18 cellular contexts compared by ENCODE assay signal in the genomic region with DNA sequence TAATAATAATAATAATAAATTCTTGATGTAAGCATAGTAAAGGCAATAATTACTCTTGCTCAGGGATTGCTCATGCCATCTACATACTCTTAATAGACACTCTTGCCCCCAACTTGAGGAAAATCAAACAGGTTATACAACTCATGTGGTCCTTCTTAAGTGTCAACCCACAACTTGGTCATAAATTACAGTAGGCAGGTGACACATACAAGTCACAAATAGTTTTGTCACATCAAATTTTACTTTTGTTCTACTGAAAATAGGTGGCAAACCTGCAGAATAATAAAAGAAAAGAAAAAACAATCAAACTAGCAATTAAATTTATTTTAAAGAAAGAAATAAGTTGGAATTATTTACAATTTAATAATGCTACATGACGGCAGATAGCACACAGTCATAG. TPM values are rescaled to one million over a fixed set of nuclear protein-coding genes. Genes with fewer than 3 reads are reported as not detected.
DNase-seq lines count a peak whose midpoint lies in the region; ATAC-seq and TF ChIP-seq lines count a peak whose summit lies in the region.
"Had no signal": no experiment of that assay in that cellular context is flagged by ENCODE, and none has a peak within 500 bp of the region (broad histone marks: within the 10 kb centered on the region; RNA-seq: fewer than 3 reads in every experiment).

No MANE protein-coding gene starts in this region.

- TF ChIP-seq RAD21 in IMR-90 (IDR thresholded peaks at IDR 0.05; ENCODE audit: low read length), result no peak

- peak overlapping the region; percentile 100; the same call in 1 of the 2 replicates for H3K4me2 ChIP-seq in IMR-90 (ENCODE audit: low read depth, low read length)

- no peak overlapping the region; the same call in 1 of the 2 replicates for H3K9ac ChIP-seq in IMR-90 (ENCODE audit: low read depth, low read length)

- no peak overlapping the region for H2AFZ ChIP-seq in IMR-90 (replicated peaks; ENCODE audit: low read length, poor library complexity)

- POLR2A ChIA-PET in A673 (lab: Charles Lee; ENCODE audit: low non-redundant PET), result no interaction called here
- POLR2A ChIA-PET in IMR-90 (lab: Charles Lee; ENCODE audit: unreplicated experiment), result no interaction called here

- no peak overlapping the region for H2AK9ac ChIP-seq in IMR-90 (replicated peaks; ENCODE audit: low read depth, low read length, poor library complexity)

- H3K56ac ChIP-seq in IMR-90 (ENCODE audit: extremely low read depth, insufficient read depth, low read length), result no peak overlapping the region

- no peak overlapping the region for H2BK120ac ChIP-seq in IMR-90 (ENCODE audit: low read depth, low read length)

- H3K79me1 ChIP-seq in IMR-90 (ENCODE audit: low read depth in 1 of 2, low read length in 2 of 2), result peaks cover 7 to 34% of the 10 kb centered on the region in 2 experiments

- WGBS in IMR-90 (ENCODE audit: extremely low coverage in 2 of 2, insufficient read length in 1 of 2), 2 experiments, result no CpG with 5 or more reads among the region's 1 CpG
- no CpG with 5 or more reads among the region's 1 CpG for WGBS in mesodermal cell (ENCODE audit: insufficient coverage in 2 of 2), 2 experiments
- 95 to 98% methylated on average over 1 of the region's 1 CpG for WGBS in thyroid gland, 2 donors

- intact Hi-C loops in A673 (cut with micrococcal nuclease; ENCODE audit: unreplicated experiment), result no loop called here
- intact Hi-C loops in IMR-90 (cut with micrococcal nuclease), result no loop called here
- intact Hi-C loops in thyroid gland (cut with DNase I), result no loop called here

- H2BK15ac ChIP-seq in IMR-90 (ENCODE audit: low read depth, low read length), result no peak overlapping the region

- peak overlapping the region; percentile 21; the same call in 1 of the 2 replicates for H3K23ac ChIP-seq in IMR-90 (ENCODE audit: low read depth, low read length)

- DNase-seq in A673 (ENCODE audit: low spot score) (no peak), IMR-90 (no peak), chondrocyte (ENCODE audit: low spot score) (no peak), GM10266 (ENCODE audit: extremely low spot score) (no peak), C1 segment of cervical spinal cord (lab: John Stamatoyannopoulos, UW) (no peak), thyroid gland (no peak)
- DNase-seq: activated CD4-positive, alpha-beta memory T cell treated with anti-CD3 and anti-CD28 coated beads, Interleukin-2, amount 10 ng/mL, durations not matched to agents 7 days and 5 days; brain microvascular endothelial cell; GOT3; heart left ventricle; Kasumi-1; NCI-H2029; NCI-H774; Right ventricle myocardium superior had no signal

- dilution Hi-C loops in IMR-90 (cut with HindIII; ENCODE audit: low sequenced_read_pairs, unreplicated experiment), result no loop called here

- peak overlapping the region; percentile 86 for H3K4me3 ChIP-seq in A673 (ENCODE audit: low read depth, low read length, poor library complexity, severe bottlenecking)
- no peak overlapping the region for H3K4me3 ChIP-seq in IMR-90 (ENCODE audit: insufficient read depth, low read depth, low read length)
- peak overlapping the region; percentile 69 for H3K4me3 ChIP-seq in mesodermal cell (ENCODE audit: extremely low read depth, insufficient read depth, low read length, poor library complexity, severe bottlenecking)
- H3K4me3 ChIP-seq in thyroid gland (replicated peaks in 1 of 3), result no peak overlapping the region

- ATAC-seq in IMR-90 (ENCODE audit: low read depth), result no peak
- no peak for ATAC-seq in GM19467 (IDR thresholded peaks at IDR 0.05; ENCODE audit: unreplicated experiment)
- ATAC-seq: heart left ventricle, left lobe of liver had no signal

- H2AK5ac ChIP-seq in IMR-90 (ENCODE audit: low read depth, low read length), result no peak overlapping the region

- no peak overlapping the region for H4K91ac ChIP-seq in IMR-90 (ENCODE audit: insufficient read depth, low read depth, low read length)

- peak overlapping the region; percentile 91 for H3K4me3 Mint-ChIP-seq in chondrocyte (ENCODE audit: unreplicated experiment)
- H3K4me3 Mint-ChIP-seq: activated CD4-positive, alpha-beta memory T cell treated with anti-CD3 and anti-CD28 coated beads, Interleukin-2, amount 10 ng/mL, durations not matched to agents 7 days and 5 days had no signal

- H2BK5ac ChIP-seq in IMR-90 (ENCODE audit: low read depth, low read length, poor library complexity, severe bottlenecking), result no peak overlapping the region

- no peaks in the 10 kb centered on the region for H3K27me3 Mint-ChIP-seq in chondrocyte (ENCODE audit: low read depth)

- BruUV-seq in A673 (replicated peaks; lab: Mats Ljungman, UMichigan), result no TSS peak
- no TSS peak for BruUV-seq in IMR-90 (replicated peaks; lab: Mats Ljungman, UMichigan)

- CTCF ChIA-PET in A673 (lab: Charles Lee) (no interaction called here), IMR-90 (lab: Yijun Ruan, JAX) (interaction anchor here (1.4 kb wide), 1 partner anchor 11 kb away, joined by 3 read pairs; no protein-coding TSS in a partner anchor)

- peaks cover 15% of the 10 kb centered on the region for H3K36me3 Mint-ChIP-seq in chondrocyte (ENCODE audit: low read depth)

- no peak overlapping the region for H3K18ac ChIP-seq in IMR-90 (ENCODE audit: low read depth, low read length)

- in situ Hi-C loops in IMR-90 (cut with MboI; ENCODE audit: low sequenced_read_pairs), result no loop called here

- H4K5ac ChIP-seq in IMR-90 (ENCODE audit: low read depth, low read length), result no peak overlapping the region

- H3K4me1 ChIP-seq in A673 (ENCODE audit: insufficient read depth, low read length, poor library complexity, severe bottlenecking), result peaks cover 25% of the 10 kb centered on the region
- peaks cover 7% of the 10 kb centered on the region for H3K4me1 ChIP-seq in IMR-90 (ENCODE audit: control insufficient read depth, insufficient read depth, low read length)
- H3K4me1 ChIP-seq in mesodermal cell (ENCODE audit: control insufficient read depth, insufficient read depth, low read length, poor library complexity, severe bottlenecking), result peaks cover 6% of the 10 kb centered on the region
- H3K4me1 ChIP-seq in thyroid gland, result peaks cover 0 to 6% of the 10 kb centered on the region in 2 donors

- H3K14ac ChIP-seq in IMR-90 (replicated peaks; ENCODE audit: low read depth, low read length), result peak overlapping the region; percentile 14; the same call in 1 of the 2 replicates

- TF ChIP-seq POLR2A in IMR-90 (IDR thresholded peaks at IDR 0.05; ENCODE audit: low read depth, low read length) (no peak), thyroid gland (IDR thresholded peaks at IDR 0.05) (no peak)

- TF ChIP-seq CTCF in A673 (conservative IDR thresholded peaks at IDR 0.05; ENCODE audit: low read depth, low read length) (no peak), IMR-90 (conservative IDR thresholded peaks at IDR 0.05; ENCODE audit: low read depth, low read length) (no peak), chondrocyte (IDR thresholded peaks at IDR 0.05) (no peak), GM10266 (IDR thresholded peaks at IDR 0.05; ENCODE audit: control insufficient read depth, insufficient read depth, low read depth, missing control alignments) (no peak), thyroid gland (IDR thresholded peaks at IDR 0.05) (no peak)

- peaks cover 8% of the 10 kb centered on the region for H3K9me3 Mint-ChIP-seq in chondrocyte (ENCODE audit: low read depth)

- H3K9me3 ChIP-seq in A673 (ENCODE audit: low read depth, low read length, poor library complexity, severe bottlenecking), result peaks cover 17% of the 10 kb centered on the region
- H3K9me3 ChIP-seq in IMR-90 (ENCODE audit: control insufficient read depth, insufficient read depth, low read length), result no peaks in the 10 kb centered on the region
- peaks cover 15% of the 10 kb centered on the region for H3K9me3 ChIP-seq in mesodermal cell (ENCODE audit: control insufficient read depth, low read length)
- no peaks in the 10 kb centered on the region for H3K9me3 ChIP-seq in thyroid gland

- H4K20me1 ChIP-seq in IMR-90 (ENCODE audit: insufficient read depth, low read length), result no peaks in the 10 kb centered on the region

- H4K8ac ChIP-seq in IMR-90 (ENCODE audit: low read depth in 2 of 2, low read length in 2 of 2), result no peak overlapping the region

- H3K27ac Mint-ChIP-seq in chondrocyte (ENCODE audit: unreplicated experiment), result peak overlapping the region; percentile 93
- H3K27ac Mint-ChIP-seq: activated CD4-positive, alpha-beta memory T cell treated with anti-CD3 and anti-CD28 coated beads, Interleukin-2, amount 10 ng/mL, durations not matched to agents 7 days and 5 days; activated T-helper 2 cell treated with anti-CD3 and anti-CD28 coated beads, Interferon-gamma antibody, Interleukin-2, Interleukin-4, amounts not matched to agents 10 μg/mL and 5 μg/mL and 100 μg/mL, durations not matched to agents 14 hours and 24 hours and 36 hours had no signal

- H3K27me3 ChIP-seq in A673 (replicated peaks; ENCODE audit: insufficient read depth, low read depth, low read length, poor library complexity), result no peaks in the 10 kb centered on the region
- H3K27me3 ChIP-seq in IMR-90 (ENCODE audit: control insufficient read depth, insufficient read depth, low read length), result no peaks in the 10 kb centered on the region
- H3K27me3 ChIP-seq in thyroid gland, result no peaks in the 10 kb centered on the region
- H3K27me3 ChIP-seq: brain microvascular endothelial cell, heart left ventricle had no signal

- H3K36me3 ChIP-seq in A673 (ENCODE audit: insufficient read depth, low read length, poor library complexity, severe bottlenecking), result peaks cover 30% of the 10 kb centered on the region
- H3K36me3 ChIP-seq in IMR-90 (ENCODE audit: control insufficient read depth, insufficient read depth, low read length), result no peaks in the 10 kb centered on the region
- H3K36me3 ChIP-seq in mesodermal cell (ENCODE audit: control insufficient read depth, insufficient read depth, low read length), result peaks cover 14% of the 10 kb centered on the region
- no peaks in the 10 kb centered on the region for H3K36me3 ChIP-seq in thyroid gland
- H3K36me3 ChIP-seq: brain microvascular endothelial cell, heart left ventricle had no signal

- peak overlapping the region; percentile 93 for H3K27ac ChIP-seq in A673 (ENCODE audit: low read depth, low read length, poor library complexity, severe bottlenecking)
- no peak overlapping the region for H3K27ac ChIP-seq in IMR-90 (ENCODE audit: insufficient read depth, low read length)
- no peak overlapping the region for H3K27ac ChIP-seq in mesodermal cell (ENCODE audit: low read depth, low read length, severe bottlenecking)
- H3K27ac ChIP-seq in thyroid gland, result no peak overlapping the region
- H3K27ac ChIP-seq: brain microvascular endothelial cell had no signal

- H3K4ac ChIP-seq in IMR-90 (ENCODE audit: low read depth, low read length), result no peak overlapping the region

- H2BK20ac ChIP-seq in IMR-90 (ENCODE audit: low read depth, low read length), result no peak overlapping the region

- peaks cover 68% of the 10 kb centered on the region for H3K4me1 Mint-ChIP-seq in chondrocyte (ENCODE audit: low read depth)

- peaks cover 5% of the 10 kb centered on the region; the same call in 1 of the 2 replicates for H3K9me1 ChIP-seq in IMR-90 (ENCODE audit: insufficient read depth, low read length)

RNA-seq across cellular contexts. Expression of gene ME1, which starts 1.6 kb away (rescaled TPM):
- 78.3 and 78.8 TPM in 2 replicates for total RNA-seq in A673 (2021)
- total RNA-seq in IMR-90 (2012; rRNA removed), result 24.4 and 32.2 TPM in 2 replicates
- 15.7 and 21.5 TPM in 2 replicates for polyA plus RNA-seq in IMR-90 (2012; rRNA removed)
- polyA plus RNA-seq in IMR-90 (2012; cell fraction: cytosol; rRNA removed), result 5.2 and 6.0 TPM in 2 replicates
- polyA plus RNA-seq in IMR-90 (2012; cell fraction: nucleus; rRNA removed; ENCODE audit: low replicate concordance), result 2.4 and 15.3 TPM in 2 replicates
- total RNA-seq in chondrocyte, result 64.6 to 88.7 TPM (median 83.6 TPM) in 3 replicates
- polyA plus RNA-seq in mesodermal cell (2013, experiment 1 of 2), result 16.3 TPM
- polyA plus RNA-seq in mesodermal cell (2013, experiment 2 of 2), result 19.9 TPM
- 10 to 100 TPM; 18.7 to 55.9 (median 30.8) TPM for total RNA-seq in thyroid gland
- total RNA-seq: activated T-helper 2 cell treated with anti-CD3 and anti-CD28 coated beads, Interferon-gamma antibody, Interleukin-2, Interleukin-4, amounts not matched to agents 10 μg/mL and 5 μg/mL and 100 μg/mL, durations not matched to agents 14 hours and 24 hours and 36 hours had no signal

Comparison
In these comparisons a context has a peak if more than half of its experiments do, and no peak if none do; other contexts are left out.
1. H3K4me3 ChIP-seq: peak in A673 (single experiment) and mesodermal cell (single experiment); none in IMR-90 (single experiment) and thyroid gland (0 of 3).